In the genomic region with DNA sequence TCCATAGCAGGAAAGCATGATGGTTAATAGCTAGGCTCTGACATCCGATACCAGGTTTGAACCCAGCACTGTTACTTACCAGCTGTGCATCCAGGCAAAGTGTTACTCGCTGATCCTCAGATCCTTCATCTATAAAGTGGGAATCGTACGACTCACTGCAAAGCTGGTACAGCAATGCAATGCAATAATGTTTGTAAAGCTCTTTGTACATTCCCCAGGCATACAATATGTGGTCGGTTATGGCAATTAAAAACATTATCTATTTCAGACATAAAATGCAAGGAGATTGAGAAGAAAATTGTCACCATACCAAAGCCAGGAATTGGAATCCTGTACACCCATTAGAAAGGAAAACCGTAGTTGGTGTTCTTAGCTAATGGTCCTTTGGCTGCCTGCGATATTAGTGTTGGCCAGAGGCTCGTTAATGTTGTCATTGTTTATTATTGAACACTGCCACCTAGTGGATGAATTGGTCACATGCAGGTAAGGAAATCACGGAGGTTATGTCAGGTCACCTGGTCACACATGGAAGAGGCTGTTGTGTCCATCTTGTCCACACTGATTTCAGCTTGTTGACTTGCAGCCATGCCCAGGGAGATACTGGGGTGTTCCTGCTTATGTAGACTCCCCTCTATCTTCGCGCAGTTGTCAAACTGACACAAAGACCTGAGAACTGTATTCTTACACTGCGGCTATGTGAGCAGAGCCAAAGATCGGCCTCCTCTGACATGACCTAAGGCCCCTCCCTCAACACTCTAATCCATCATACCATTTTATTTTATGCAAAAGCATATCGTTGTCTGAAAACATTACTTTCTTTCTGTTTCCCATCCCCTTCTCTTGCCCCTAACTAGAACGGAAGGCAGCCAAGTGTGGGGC, we compare ENCODE assay signal across 8 cellular contexts.
DNase-seq lines count a peak whose midpoint lies in the region; ATAC-seq lines count a peak whose summit lies in the region.

No MANE protein-coding gene starts in this region.

- no peak overlapping the region for H3K27ac Mint-ChIP-seq in activated CD8-positive, alpha-beta T cell treated with anti-CD3 and anti-CD28 coated beads, Interleukin-2, amount 10 ng/mL, durations not matched to agents 7 days and 5 days
- no peak overlapping the region for H3K27ac Mint-ChIP-seq in naive B cell

- H3K4me3 Mint-ChIP-seq in activated CD8-positive, alpha-beta T cell treated with anti-CD3 and anti-CD28 coated beads, Interleukin-2, amount 10 ng/mL, durations not matched to agents 7 days and 5 days, result no peak overlapping the region
- no peak overlapping the region for H3K4me3 Mint-ChIP-seq in naive B cell

- ATAC-seq in GM21423 (IDR thresholded peaks at IDR 0.05; ENCODE audit: unreplicated experiment) (peak; percentile 96), naive B cell (ENCODE audit: low read depth in 2 of 2) (peak in 1 of 2 donors; percentile 44)
- peak; percentile 75 for ATAC-seq in activated CD8-positive, alpha-beta T cell treated with anti-CD3 and anti-CD28 coated beads, Interleukin-2, amount 10 ng/mL, durations not matched to agents 7 days and 5 days

- H3K4me1 Mint-ChIP-seq in activated CD8-positive, alpha-beta T cell treated with anti-CD3 and anti-CD28 coated beads, Interleukin-2, amount 10 ng/mL, durations not matched to agents 7 days and 5 days (ENCODE audit: low read depth), result no peaks in the 10 kb centered on the region
- no peaks in the 10 kb centered on the region for H3K4me1 Mint-ChIP-seq in naive B cell

- no peak overlapping the region for H3K27ac ChIP-seq in epithelial cell of prostate

- H3K9me3 Mint-ChIP-seq in activated CD8-positive, alpha-beta T cell treated with anti-CD3 and anti-CD28 coated beads, Interleukin-2, amount 10 ng/mL, durations not matched to agents 7 days and 5 days (ENCODE audit: insufficient read depth), result no peaks in the 10 kb centered on the region
- H3K9me3 Mint-ChIP-seq in naive B cell, result peaks cover 0 to 2% (median 0%) of the 10 kb centered on the region in 7 donors

- H3K36me3 Mint-ChIP-seq in activated CD8-positive, alpha-beta T cell treated with anti-CD3 and anti-CD28 coated beads, Interleukin-2, amount 10 ng/mL, durations not matched to agents 7 days and 5 days (ENCODE audit: low read depth), result no peaks in the 10 kb centered on the region
- no peaks in the 10 kb centered on the region for H3K36me3 Mint-ChIP-seq in naive B cell

- POLR2A ChIA-PET in activated CD8-positive, alpha-beta T cell treated with anti-CD3 and anti-CD28 coated beads, Interleukin-2, amount 10 ng/mL, durations not matched to agents 7 days and 5 days (lab: Charles Lee), result no interaction called here

- H3K27me3 Mint-ChIP-seq in activated CD8-positive, alpha-beta T cell treated with anti-CD3 and anti-CD28 coated beads, Interleukin-2, amount 10 ng/mL, durations not matched to agents 7 days and 5 days (ENCODE audit: low read depth), result no peaks in the 10 kb centered on the region
- no peaks in the 10 kb centered on the region for H3K27me3 Mint-ChIP-seq in naive B cell

- CTCF ChIA-PET in activated CD8-positive, alpha-beta T cell treated with anti-CD3 and anti-CD28 coated beads, Interleukin-2, amount 10 ng/mL, durations not matched to agents 7 days and 5 days (lab: Charles Lee), result interaction anchor here (0.7 to 4.5 kb wide), 29 partner anchors 9 to 438 kb away, joined by 3 to 50 read pairs (median 4); a partner anchor contains a TSS

- peak; percentile 90 for DNase-seq in DMS53 (lab: John Stamatoyannopoulos, UW)
- peak; percentile 31 for DNase-seq in HK-2 (ENCODE audit: unreplicated experiment)
- peak; percentile 86 for DNase-seq in NCI-H748 (lab: John Stamatoyannopoulos, UW; ENCODE audit: unreplicated experiment)
- DNase-seq in activated CD8-positive, alpha-beta T cell treated with anti-CD3 and anti-CD28 coated beads, Interleukin-2, amount 10 ng/mL, durations not matched to agents 7 days and 5 days, result peak; percentile 70
- DNase-seq in epithelial cell of prostate (ENCODE audit: low read depth, low spot score), result peak; percentile 16
- peak; percentile 35 for DNase-seq in naive B cell
- DNase-seq in superior temporal gyrus (ENCODE audit: extremely low spot score), result peak; percentile 97

Comparison
In these comparisons a context has a peak if more than half of its experiments do, and no peak if none do; other contexts are left out.
1. DNase-seq: peak in every context shown above with its lines; median percentile 97 in superior temporal gyrus; 90 in DMS53; 86 in NCI-H748; 70 in activated CD8-positive, alpha-beta T cell treated with anti-CD3 and anti-CD28 coated beads, Interleukin-2, amount 10 ng/mL, durations not matched to agents 7 days and 5 days; 35 in naive B cell; 31 in HK-2; 16 in epithelial cell of prostate.